In the genomic region with DNA sequence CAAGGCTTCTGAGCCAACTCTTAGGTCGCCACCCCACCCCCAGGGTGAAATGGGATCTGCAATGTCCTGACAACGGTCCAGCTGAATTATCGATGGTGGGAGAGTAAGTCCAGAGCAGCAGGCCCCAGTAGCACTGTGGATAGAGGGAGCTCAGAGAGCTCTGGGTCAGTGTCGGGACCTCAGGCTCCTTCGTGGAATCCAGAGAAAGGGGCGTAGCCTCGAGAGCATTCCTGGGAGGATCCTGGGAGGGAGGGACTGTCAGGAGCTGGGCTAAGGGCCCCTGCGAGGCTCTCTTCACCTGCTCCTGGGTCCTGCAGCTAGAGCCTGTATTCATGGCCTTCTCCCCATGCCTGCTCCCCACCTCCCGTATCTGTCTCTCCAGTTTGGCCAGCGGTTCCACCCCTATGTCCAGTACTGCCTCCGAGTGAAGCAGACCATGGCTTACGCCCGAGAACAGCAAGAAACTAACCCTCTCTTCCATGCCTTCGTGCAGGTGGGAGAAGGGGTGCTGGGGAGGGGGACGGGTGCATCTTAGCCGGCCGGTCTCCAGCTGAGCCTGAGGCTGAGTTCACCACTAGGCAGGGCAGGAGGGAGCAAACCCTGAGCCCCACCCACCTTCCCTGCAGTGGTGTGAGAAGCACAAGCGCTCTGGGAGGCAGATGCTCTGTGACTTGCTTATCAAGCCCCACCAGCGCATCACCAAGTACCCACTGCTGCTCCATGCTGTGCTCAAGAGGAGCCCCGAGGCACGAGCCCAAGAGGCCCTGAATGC, we compare ENCODE assay signal across 27 cellular contexts. TPM values are rescaled to one million over a fixed set of nuclear protein-coding genes. Genes with fewer than 3 reads are reported as not detected.
DNase-seq lines count a peak whose midpoint lies in the region; ATAC-seq, FAIRE-seq and TF ChIP-seq lines count a peak whose summit lies in the region.
"Had no signal": no experiment of that assay in that cellular context is flagged by ENCODE, and none has a peak within 500 bp of the region (broad histone marks: within the 10 kb centered on the region; RNA-seq: fewer than 3 reads in every experiment).

No MANE protein-coding gene starts in this region.

- WGBS in A549 (ENCODE audit: missing lambda C conversion rate): 61% methylated on average over 18 of the region's 21 CpGs
- WGBS in mesendoderm (ENCODE audit: extremely low coverage, insufficient coverage, low lambda C conversion rate): no CpG with 5 or more reads among the region's 21 CpGs

- no peaks in the 10 kb centered on the region for H3K9me3 ChIP-seq in A549
- H3K9me3 ChIP-seq in CD4-positive, alpha-beta T cell (ENCODE audit: control insufficient read depth, low read length): no peaks in the 10 kb centered on the region
- H3K9me3 ChIP-seq: adrenal gland, BLaER1, colonic mucosa, upper lobe of left lung had no signal

- TF ChIP-seq RAD21 in A549 (conservative IDR thresholded peaks at IDR 0.05 in 1 of 2, IDR thresholded peaks at IDR 0.05 in 1 of 2): no peak

- no peak for FAIRE-seq in A549 (lab: Jason Lieb, UNC)

- intact Hi-C loops in CD4-positive, alpha-beta T cell (cut with DNase I, micrococcal nuclease): no loop called here

- H4K20me1 ChIP-seq in GM23338 (replicated peaks; ENCODE audit: insufficient read depth): no peaks in the 10 kb centered on the region
- H4K20me1 ChIP-seq: BLaER1 had no signal

- no peak overlapping the region for H3K4me3 Mint-ChIP-seq in GM23338
- H3K4me3 Mint-ChIP-seq in central memory CD8-positive, alpha-beta T cell: no peak overlapping the region
- no peak overlapping the region for H3K4me3 Mint-ChIP-seq in CD4-positive, alpha-beta T cell
- H3K4me3 Mint-ChIP-seq: activated naive CD4-positive, alpha-beta T cell treated with anti-CD3 and anti-CD28 coated beads for 36 hours; activated T-helper 1 cell treated with anti-CD3 and anti-CD28 coated beads, Interleukin-12 subunit alpha, Interleukin-12 subunit beta, Interleukin-2, Interleukin-4 antibody, amounts not matched to agents 30 ng/mL and 10 ng/mL and 1 ng/mL, durations not matched to agents 14 hours and 24 hours and 36 hours had no signal

- no peak overlapping the region for H3K4ac ChIP-seq in mesendoderm (ENCODE audit: low read depth, low read length)

- no peak overlapping the region for H3K27ac Mint-ChIP-seq in GM23338
- peak overlapping the region; percentile 55 for H3K27ac Mint-ChIP-seq in central memory CD8-positive, alpha-beta T cell (ENCODE audit: low read depth)
- no peak overlapping the region for H3K27ac Mint-ChIP-seq in CD4-positive, alpha-beta T cell
- H3K27ac Mint-ChIP-seq: activated naive CD4-positive, alpha-beta T cell treated with anti-CD3 and anti-CD28 coated beads for 36 hours; activated T-helper 1 cell treated with anti-CD3 and anti-CD28 coated beads, Interleukin-12 subunit alpha, Interleukin-12 subunit beta, Interleukin-2, Interleukin-4 antibody, amounts not matched to agents 30 ng/mL and 10 ng/mL and 1 ng/mL, durations not matched to agents 14 hours and 24 hours and 36 hours had no signal

- peaks cover 54% of the 10 kb centered on the region for H3K36me3 Mint-ChIP-seq in GM23338 (ENCODE audit: low read depth)
- no peaks in the 10 kb centered on the region for H3K36me3 Mint-ChIP-seq in central memory CD8-positive, alpha-beta T cell (ENCODE audit: insufficient read depth)
- H3K36me3 Mint-ChIP-seq in CD4-positive, alpha-beta T cell (ENCODE audit: low read depth): no peaks in the 10 kb centered on the region

- no peak for TF ChIP-seq POLR2A in A549 (IDR thresholded peaks at IDR 0.05; ENCODE audit: low read length)

- H3K79me1 ChIP-seq in mesendoderm (ENCODE audit: low read length): no peaks in the 10 kb centered on the region

- CTCF ChIA-PET in A549 (lab: Yijun Ruan, JAX): interaction anchor here (1.0 to 3.1 kb wide), 6 partner anchors 9 to 148 kb away, joined by 3 to 19 read pairs (median 4); no protein-coding TSS in a partner anchor
- CTCF ChIA-PET in CD4-positive, alpha-beta T cell (lab: Charles Lee): no interaction called here

- TF ChIP-seq CTCF in A549 (IDR thresholded peaks at IDR 0.05) (no peak), GM23338 (conservative IDR thresholded peaks at IDR 0.05; ENCODE audit: low read depth in 2 of 2) (0 out of 4 replicates have a peak, but pooled peaks of 1 of the 2 experiments have one; percentile 9)
- TF ChIP-seq CTCF in CD4-positive, alpha-beta T cell (IDR thresholded peaks at IDR 0.05): no peak

- no peak overlapping the region for H2BK120ac ChIP-seq in mesendoderm (ENCODE audit: low read depth, low read length)

- no peaks in the 10 kb centered on the region; the same call in 2 of the 3 replicates for H3K9me3 Mint-ChIP-seq in GM23338
- no peaks in the 10 kb centered on the region for H3K9me3 Mint-ChIP-seq in central memory CD8-positive, alpha-beta T cell
- no peaks in the 10 kb centered on the region for H3K9me3 Mint-ChIP-seq in CD4-positive, alpha-beta T cell
- H3K9me3 Mint-ChIP-seq: activated naive CD4-positive, alpha-beta T cell treated with anti-CD3 and anti-CD28 coated beads for 36 hours; activated T-helper 1 cell treated with anti-CD3 and anti-CD28 coated beads, Interleukin-12 subunit alpha, Interleukin-12 subunit beta, Interleukin-2, Interleukin-4 antibody, amounts not matched to agents 30 ng/mL and 10 ng/mL and 1 ng/mL, durations not matched to agents 14 hours and 24 hours and 36 hours had no signal

- H2BK15ac ChIP-seq in mesendoderm (replicated peaks; ENCODE audit: low read depth): no peak overlapping the region

- H3K9ac ChIP-seq in mesendoderm (ENCODE audit: low read length): no peak overlapping the region
- H3K9ac ChIP-seq: BLaER1 had no signal

- no peaks in the 10 kb centered on the region for H3K79me2 ChIP-seq in GM23338 (replicated peaks; ENCODE audit: insufficient read depth)
- no peaks in the 10 kb centered on the region for H3K79me2 ChIP-seq in mesendoderm (ENCODE audit: control insufficient read depth, insufficient read depth, low read length)

- H3K4me2 ChIP-seq in A549 (0 out of 3 replicates have a peak overlapping the region, but pooled peaks have one; percentile 6), GM23338 (no peak overlapping the region), mesendoderm (ENCODE audit: low read length) (no peak overlapping the region)
- H3K4me2 ChIP-seq: PC-9 had no signal

- peaks cover 70% of the 10 kb centered on the region for H3K4me1 ChIP-seq in A549
- peaks cover 20% of the 10 kb centered on the region for H3K4me1 ChIP-seq in GM23338 (ENCODE audit: insufficient read depth)
- peaks cover 12% of the 10 kb centered on the region for H3K4me1 ChIP-seq in mesendoderm (ENCODE audit: control insufficient read depth, low read depth, low read length)

- peaks cover 13% of the 10 kb centered on the region for H3F3A ChIP-seq in GM23338 (replicated peaks; ENCODE audit: low read depth)

- H2BK5ac ChIP-seq in mesendoderm (ENCODE audit: low read length): no peak overlapping the region

- peaks cover 45% of the 10 kb centered on the region for H3K4me1 Mint-ChIP-seq in GM23338
- H3K4me1 Mint-ChIP-seq in central memory CD8-positive, alpha-beta T cell: peaks cover 26% of the 10 kb centered on the region
- peaks cover 27% of the 10 kb centered on the region for H3K4me1 Mint-ChIP-seq in CD4-positive, alpha-beta T cell (ENCODE audit: low read depth)

- H3K4me3 ChIP-seq in A549 (no peak overlapping the region), GM23338 (no peak overlapping the region), mesendoderm (ENCODE audit: low read length) (no peak overlapping the region)
- H3K4me3 ChIP-seq: adrenal gland, BLaER1, colonic mucosa, PC-9, upper lobe of left lung had no signal

- H3K27ac ChIP-seq in A549 (peak overlapping the region in 1 of 2 experiments; percentile 52; a peak in 3 of 6 replicates), GM23338 (ENCODE audit: low read depth) (no peak overlapping the region), mesendoderm (ENCODE audit: low read depth, low read length) (no peak overlapping the region)
- no peak overlapping the region for H3K27ac ChIP-seq in CD4-positive, alpha-beta T cell (ENCODE audit: low read depth, low read length)
- H3K27ac ChIP-seq: adrenal gland, BLaER1, colonic mucosa, PC-9, upper lobe of left lung, WERI-Rb-1 had no signal

- ATAC-seq in A549 (peak; percentile 15 to 27; a peak in 5 of 6 replicates), GM23338 (peak; percentile 42)
- ATAC-seq in central memory CD8-positive, alpha-beta T cell (replicated peaks; ENCODE audit: extremely low read depth, poor library complexity, severe bottlenecking): no peak
- ATAC-seq in CD4-positive, alpha-beta T cell (ENCODE audit: poor library complexity): no peak
- ATAC-seq: Right ventricle myocardium inferior had no signal

- no peaks in the 10 kb centered on the region for H3K9me2 ChIP-seq in GM23338 (ENCODE audit: insufficient read depth)

- H3K27me3 Mint-ChIP-seq in GM23338 (ENCODE audit: insufficient read depth, low read depth, poor library complexity): peaks cover 37% of the 10 kb centered on the region
- H3K27me3 Mint-ChIP-seq in central memory CD8-positive, alpha-beta T cell: peaks cover 9% of the 10 kb centered on the region
- H3K27me3 Mint-ChIP-seq in CD4-positive, alpha-beta T cell: peaks cover 1% of the 10 kb centered on the region

- no peak overlapping the region for H2AFZ ChIP-seq in GM23338
- H2AFZ ChIP-seq: PC-9 had no signal

- H3K27me3 ChIP-seq in GM23338 (ENCODE audit: insufficient read depth): no peaks in the 10 kb centered on the region
- H3K27me3 ChIP-seq in mesendoderm (ENCODE audit: insufficient read depth, low read length, poor library complexity): no peaks in the 10 kb centered on the region
- H3K27me3 ChIP-seq in CD4-positive, alpha-beta T cell (ENCODE audit: control insufficient read depth, insufficient read depth, low read length): no peaks in the 10 kb centered on the region
- H3K27me3 ChIP-seq: adrenal gland, colonic mucosa, upper lobe of left lung had no signal

- H2AK5ac ChIP-seq in mesendoderm (ENCODE audit: low read length): peak overlapping the region; percentile 35

- H3K18ac ChIP-seq in mesendoderm (ENCODE audit: low read length): no peak overlapping the region

- no peak overlapping the region for H4K5ac ChIP-seq in mesendoderm (ENCODE audit: low read length)

- DNase-seq in A549 (ENCODE audit: low read depth in 1 of 2, low spot score in 1 of 2): peak in 1 of 2 experiments; percentile 58
- DNase-seq in GM23338 (ENCODE audit: low spot score): no peak
- no peak for DNase-seq in central memory CD8-positive, alpha-beta T cell (ENCODE audit: low spot score in 2 of 2)
- peak; percentile 68 for DNase-seq in mesendoderm
- DNase-seq in HuH-7 (ENCODE audit: low spot score): no peak
- no peak for DNase-seq in amygdala (lab: John Stamatoyannopoulos, UW)
- no peak for DNase-seq in CD4-positive, alpha-beta T cell
- no peak for DNase-seq in NK-92 (lab: John Stamatoyannopoulos, UW; ENCODE audit: unreplicated experiment)
- DNase-seq: activated CD4-positive, alpha-beta T cell treated with anti-CD3 and anti-CD28 coated beads, Interleukin-2, amount 50 U/mL, for 4 hours; activated CD8-positive, alpha-beta memory T cell treated with anti-CD3 and anti-CD28 coated beads, Interleukin-2, amount 50 U/mL, for 4 hours; activated naive CD4-positive, alpha-beta T cell treated with anti-CD3 and anti-CD28 coated beads for 36 hours; colonic mucosa; DMS53; effector memory CD4-positive, alpha-beta T cell; foreskin fibroblast; NCI-H2171; NCI-H524 treated with DMSO at 0.1 percent for 48 hours; NK-92 treated with Interleukin-12 subunit alpha and Interleukin-12 subunit beta, amount 100 ng/mL, for 24 hours; PC-9; stimulated activated CD4-positive, alpha-beta T cell treated with anti-CD3 and anti-CD28 coated beads, Interleukin-2, amount 100 ng/mL, for 24 hours; WERI-Rb-1 had no signal

- TF ChIP-seq EP300 in A549 (IDR thresholded peaks at IDR 0.05): no peak

- POLR2A ChIA-PET in A549 (lab: Yijun Ruan, JAX): interaction anchor here (0.5 to 1.1 kb wide), 2 partner anchors 110 to 153 kb away, joined by 3 to 5 read pairs; a partner anchor contains a TSS
- POLR2A ChIA-PET in CD4-positive, alpha-beta T cell (lab: Charles Lee): no interaction called here

- H3K56ac ChIP-seq in mesendoderm (ENCODE audit: low read length): peak overlapping the region; percentile 69

- no peak overlapping the region for H3K23ac ChIP-seq in mesendoderm (ENCODE audit: low read length)

- H3K36me3 ChIP-seq in GM23338 (ENCODE audit: insufficient read depth) (peaks cover 12% of the 10 kb centered on the region), mesendoderm (ENCODE audit: control insufficient read depth, insufficient read depth, low read length) (no peaks in the 10 kb centered on the region)
- H3K36me3 ChIP-seq: adrenal gland, BLaER1, colonic mucosa, upper lobe of left lung, WERI-Rb-1 had no signal

- H4K8ac ChIP-seq in mesendoderm (ENCODE audit: low read depth, low read length): no peak overlapping the region

RNA-seq across cellular contexts. Expression of a gene that starts 6.6 kb away (rescaled TPM):
- 0.25 and 0.31 TPM in 2 replicates for polyA plus RNA-seq in A549 (2011; rRNA removed)
- polyA plus RNA-seq in A549 (2012; cell fraction: cytosol; rRNA removed): 0.26 and 0.70 TPM in 2 replicates
- polyA plus RNA-seq in A549 (2012; cell fraction: nucleus; rRNA removed): 0.26 and 0.33 TPM in 2 replicates
- 0.15 to 0.29 TPM (median 0.16 TPM) in 3 replicates for polyA plus RNA-seq in A549 (2017; fragmentation: RNase III; extraction: RNeasy Plus Mini Kit Qiagen cat#74134 plus additional on column Dnase treatment)
- 0.41 and 0.88 TPM in 2 replicates for polyA minus RNA-seq in A549 (2011; rRNA and poly(A)+ RNA removed)
- 21.3 and 174 TPM in 2 replicates for total RNA-seq in GM23338 (2014; rRNA removed; shearing (Covaris generic))
- 15.7 and 18.0 TPM in 2 replicates for polyA plus RNA-seq in GM23338 (2016; fragmentation: Nextera tagmentation; extraction: Ambion mirVana)
- polyA plus RNA-seq in mesendoderm (2013, experiment 1 of 2): 23.2 TPM
- 22.0 TPM for polyA plus RNA-seq in mesendoderm (2013, experiment 2 of 2)
- not detected for total RNA-seq in CD4-positive, alpha-beta T cell
- total RNA-seq: activated naive CD4-positive, alpha-beta T cell treated with anti-CD3 and anti-CD28 coated beads for 36 hours; activated T-helper 1 cell treated with anti-CD3 and anti-CD28 coated beads, Interleukin-12 subunit alpha, Interleukin-12 subunit beta, Interleukin-2, Interleukin-4 antibody, amounts not matched to agents 30 ng/mL and 10 ng/mL and 1 ng/mL, durations not matched to agents 14 hours and 24 hours and 36 hours; myocyte had no signal

RNA-seq across cellular contexts. Expression of a gene that starts 24.8 kb away (rescaled TPM):
- 460 and 621 TPM in 2 replicates for polyA plus RNA-seq in A549 (2011; rRNA removed)
- polyA plus RNA-seq in A549 (2012; cell fraction: cytosol; rRNA removed): 275 and 344 TPM in 2 replicates
- polyA plus RNA-seq in A549 (2012; cell fraction: nucleus; rRNA removed): 409 and 455 TPM in 2 replicates
- 324 to 416 TPM (median 367 TPM) in 3 replicates for polyA plus RNA-seq in A549 (2017; fragmentation: RNase III; extraction: RNeasy Plus Mini Kit Qiagen cat#74134 plus additional on column Dnase treatment)
- polyA minus RNA-seq in A549 (2011; rRNA and poly(A)+ RNA removed): 307 and 325 TPM in 2 replicates
- 36.7 and 43.4 TPM in 2 replicates for total RNA-seq in GM23338 (2014; rRNA removed; shearing (Covaris generic))
- polyA plus RNA-seq in GM23338 (2016; fragmentation: Nextera tagmentation; extraction: Ambion mirVana): 24.3 and 28.5 TPM in 2 replicates
- 87.0 TPM for polyA plus RNA-seq in mesendoderm (2013, experiment 1 of 2)
- polyA plus RNA-seq in mesendoderm (2013, experiment 2 of 2): 84.9 TPM
- total RNA-seq in CD4-positive, alpha-beta T cell: 10 to 100 TPM; 16.3 to 19.2 TPM

RNA-seq across cellular contexts. Expression of a gene that starts 58.3 kb away (rescaled TPM):
- 7.0 and 7.6 TPM in 2 replicates for polyA plus RNA-seq in A549 (2011; rRNA removed)
- 4.2 and 6.8 TPM in 2 replicates for polyA plus RNA-seq in A549 (2012; cell fraction: cytosol; rRNA removed)
- 14.1 and 14.4 TPM in 2 replicates for polyA plus RNA-seq in A549 (2012; cell fraction: nucleus; rRNA removed)
- polyA plus RNA-seq in A549 (2017; fragmentation: RNase III; extraction: RNeasy Plus Mini Kit Qiagen cat#74134 plus additional on column Dnase treatment): 4.3 to 6.0 TPM (median 5.7 TPM) in 3 replicates
- polyA minus RNA-seq in A549 (2011; rRNA and poly(A)+ RNA removed): 6.4 and 12.4 TPM in 2 replicates
- 125 and 134 TPM in 2 replicates for total RNA-seq in GM23338 (2014; rRNA removed; shearing (Covaris generic))
- polyA plus RNA-seq in GM23338 (2016; fragmentation: Nextera tagmentation; extraction: Ambion mirVana): 34.0 and 37.1 TPM in 2 replicates
- polyA plus RNA-seq in mesendoderm (2013, experiment 1 of 2): 71.7 TPM
- polyA plus RNA-seq in mesendoderm (2013, experiment 2 of 2): 73.4 TPM
- total RNA-seq in CD4-positive, alpha-beta T cell: 1 to 10 TPM; 1.1 to 2.0 TPM

Comparison
In these comparisons a context has a peak if more than half of its experiments do, and no peak if none do; other contexts are left out.
1. ATAC-seq: peak in A549 (2 of 2) and GM23338 (single experiment); none in central memory CD8-positive, alpha-beta T cell (single experiment) and CD4-positive, alpha-beta T cell (single experiment).
2. RNA of a gene that starts 6.6 kb away (total RNA-seq): 21.3 to 174 TPM in GM23338; not detected in CD4-positive, alpha-beta T cell; every median in the first group is over 10 times any median in the second.
3. RNA of a gene that starts 58.3 kb away (total RNA-seq): 125 to 134 TPM in GM23338; 1.1 to 2.0 TPM in CD4-positive, alpha-beta T cell; every median in the first group is over 10 times any median in the second.